23 cellular contexts compared by ENCODE assay signal in the genomic region with DNA sequence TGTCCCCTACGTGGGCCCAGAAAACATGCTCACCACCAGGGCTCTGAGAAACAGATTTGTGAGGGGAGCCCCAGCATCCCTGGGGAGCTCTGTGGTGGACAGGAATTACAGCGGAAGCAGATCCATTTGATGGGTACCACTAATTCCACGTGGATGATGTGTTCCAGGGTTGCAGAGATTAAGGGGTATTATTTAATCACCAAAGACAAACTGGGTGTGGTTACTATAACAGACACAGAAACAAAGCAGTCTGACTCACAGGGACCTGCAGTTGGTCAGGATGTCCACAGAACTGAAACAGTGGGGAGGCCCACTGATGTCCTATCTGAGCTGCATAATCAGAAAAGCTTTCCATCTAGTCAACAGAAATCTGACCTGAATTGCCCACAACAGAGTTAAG.
A peak's percentile ranks its signal among the peaks of the same experiment; 100 is the strongest.
DNase-seq lines count a peak whose midpoint lies in the region; ATAC-seq and TF ChIP-seq lines count a peak whose summit lies in the region.
"Had no signal": no experiment of that assay in that cellular context is flagged by ENCODE, and none has a peak within 500 bp of the region (broad histone marks: within the 10 kb centered on the region; RNA-seq: fewer than 3 reads in every experiment).

No MANE protein-coding gene starts in this region.

- TF ChIP-seq CTCF in SK-N-SH (IDR thresholded peaks at IDR 0.05) (no peak), progenitor cell of endocrine pancreas (IDR thresholded peaks at IDR 0.05; ENCODE audit: unreplicated experiment) (no peak)

- H3K27me3 Mint-ChIP-seq in progenitor cell of endocrine pancreas = no peaks in the 10 kb centered on the region
- H3K27me3 Mint-ChIP-seq: type B pancreatic cell had no signal

- H3F3A ChIP-seq in SK-N-SH (replicated peaks; ENCODE audit: insufficient read depth) = no peaks in the 10 kb centered on the region

- 60% methylated on average over 3 of the region's 3 CpGs for WGBS in SK-N-SH (ENCODE audit: low lambda C conversion rate)

- H3K4me3 ChIP-seq in SK-N-SH (ENCODE audit: low read depth in 2 of 2, low read length in 1 of 2) = no peak overlapping the region
- H3K4me3 ChIP-seq: gastrocnemius medialis, MG63, pancreas, SJSA1, spleen had no signal

- ATAC-seq in SK-N-SH treated with all-trans-retinoic acid at 6 μM for 48 hours (peak; percentile 50), esophagus mucosa (peak; percentile 22)
- ATAC-seq in stimulated activated naive CD8-positive, alpha-beta T cell treated with anti-CD3 and anti-CD28 coated beads, Interleukin-15, Interleukin-2, amounts not matched to agents 100 U/mL and 50 U/mL, for 24 hours = peak; percentile 31
- ATAC-seq: CD8-positive, alpha-beta T cell; gastrocnemius medialis; pancreas; stimulated activated memory B cell treated with anti-CD40 and anti-IgM and Interleukin-4, amounts not matched to agents 10 μg/mL and 1 μg/mL and 100 μg/mL, for 72 hours had no signal

- H3K4me3 Mint-ChIP-seq in progenitor cell of endocrine pancreas (ENCODE audit: low read depth) = no peak overlapping the region
- H3K4me3 Mint-ChIP-seq: activated naive CD4-positive, alpha-beta T cell treated with anti-CD3 and anti-CD28 coated beads for 36 hours; CD8-positive, alpha-beta T cell; stimulated activated memory B cell treated with anti-CD40 and anti-IgM and Interleukin-4, amounts not matched to agents 10 μg/mL and 1 μg/mL and 100 μg/mL, for 72 hours; type B pancreatic cell had no signal

- peaks cover 5% of the 10 kb centered on the region for H3K4me1 Mint-ChIP-seq in progenitor cell of endocrine pancreas (ENCODE audit: low read depth)
- H3K4me1 Mint-ChIP-seq: stimulated activated memory B cell treated with anti-CD40 and anti-IgM and Interleukin-4, amounts not matched to agents 10 μg/mL and 1 μg/mL and 100 μg/mL, for 72 hours had no signal

- no peaks in the 10 kb centered on the region for H3K27me3 ChIP-seq in SK-N-SH (ENCODE audit: insufficient read depth)
- H3K27me3 ChIP-seq: gastrocnemius medialis, MG63, pancreas, SJSA1, spleen had no signal

- DNase-seq in SK-N-SH = no peak
- peak; percentile 15 for DNase-seq in RPMI7951 (ENCODE audit: low read depth)
- no peak for DNase-seq in stimulated activated naive CD8-positive, alpha-beta T cell treated with anti-CD3 and anti-CD28 coated beads, Interleukin-15, Interleukin-2, amounts not matched to agents 100 U/mL and 50 U/mL, for 24 hours
- no peak for DNase-seq in progenitor cell of endocrine pancreas (ENCODE audit: low spot score, unreplicated experiment)
- no peak for DNase-seq in NCI-H1436 (lab: John Stamatoyannopoulos, UW)
- DNase-seq in activated CD4-positive, CD25-positive, alpha-beta regulatory T cell treated with anti-CD3 and anti-CD28 coated beads, Interleukin-2, amount 50 U/mL, for 72 hours = no peak
- DNase-seq: 8988T; activated CD4-positive, alpha-beta T cell treated with anti-CD3 and anti-CD28 coated beads for 48 hours; activated naive CD4-positive, alpha-beta T cell treated with anti-CD3 and anti-CD28 coated beads for 36 hours; CD8-positive, alpha-beta T cell; effector CD4-positive, alpha-beta T cell; gastrocnemius medialis; GOT3; MG63; NCI-H187; NCI-H446 treated with DMSO at 0.1 percent for 48 hours; pancreas; spleen had no signal

- no peak overlapping the region for H3K27ac Mint-ChIP-seq in progenitor cell of endocrine pancreas
- H3K27ac Mint-ChIP-seq: activated naive CD4-positive, alpha-beta T cell treated with anti-CD3 and anti-CD28 coated beads for 36 hours; CD8-positive, alpha-beta T cell; stimulated activated memory B cell treated with anti-CD40 and anti-IgM and Interleukin-4, amounts not matched to agents 10 μg/mL and 1 μg/mL and 100 μg/mL, for 72 hours; type B pancreatic cell had no signal

- no peaks in the 10 kb centered on the region for H3K79me2 ChIP-seq in SK-N-SH (ENCODE audit: insufficient read depth)

- no peaks in the 10 kb centered on the region for H3K36me3 Mint-ChIP-seq in progenitor cell of endocrine pancreas (ENCODE audit: insufficient read depth)
- H3K36me3 Mint-ChIP-seq: stimulated activated memory B cell treated with anti-CD40 and anti-IgM and Interleukin-4, amounts not matched to agents 10 μg/mL and 1 μg/mL and 100 μg/mL, for 72 hours; type B pancreatic cell had no signal

- H3K27ac ChIP-seq in SK-N-SH (ENCODE audit: low read depth in 2 of 2, low read length in 1 of 2) = no peak overlapping the region
- H3K27ac ChIP-seq: gastrocnemius medialis, pancreas, SJSA1, spleen had no signal

- no peak overlapping the region; the same call in 1 of the 2 replicates for H3K4me2 ChIP-seq in SK-N-SH

- H4K20me1 ChIP-seq in SK-N-SH (ENCODE audit: insufficient read depth) = no peaks in the 10 kb centered on the region

- POLR2A ChIA-PET in SK-N-SH (lab: Yijun Ruan, JAX) = no interaction called here

- CTCF ChIA-PET in SK-N-SH (lab: Yijun Ruan, JAX) = interaction anchor here (0.8 to 2.9 kb wide), 3 partner anchors 24 to 166 kb away, joined by 4 to 10 read pairs (median 9); no protein-coding TSS in a partner anchor

- no peaks in the 10 kb centered on the region for H3K4me1 ChIP-seq in SK-N-SH (ENCODE audit: control insufficient read depth in 1 of 2, insufficient read depth in 2 of 2, low read depth in 1 of 2, low read length in 1 of 2)
- H3K4me1 ChIP-seq: gastrocnemius medialis, pancreas, spleen had no signal

- no peak for TF ChIP-seq RAD21 in SK-N-SH (IDR thresholded peaks at IDR 0.05; ENCODE audit: low read length)

- no peaks in the 10 kb centered on the region for H3K9me3 ChIP-seq in SK-N-SH
- H3K9me3 ChIP-seq: gastrocnemius medialis, MG63, pancreas, SJSA1, spleen had no signal

- no peaks in the 10 kb centered on the region for H3K36me3 ChIP-seq in SK-N-SH (replicated peaks in 1 of 2; ENCODE audit: control insufficient read depth in 1 of 2, insufficient read depth in 2 of 2, low read length in 1 of 2)
- H3K36me3 ChIP-seq: gastrocnemius medialis, MG63, pancreas, SJSA1, spleen had no signal

- H2AFZ ChIP-seq in SK-N-SH (ENCODE audit: low read depth) = no peak overlapping the region

- no peak overlapping the region for H3K9ac ChIP-seq in SK-N-SH

- H3K9me3 Mint-ChIP-seq in progenitor cell of endocrine pancreas (ENCODE audit: low read depth) = no peaks in the 10 kb centered on the region
- H3K9me3 Mint-ChIP-seq: activated naive CD4-positive, alpha-beta T cell treated with anti-CD3 and anti-CD28 coated beads for 36 hours; CD8-positive, alpha-beta T cell; stimulated activated memory B cell treated with anti-CD40 and anti-IgM and Interleukin-4, amounts not matched to agents 10 μg/mL and 1 μg/mL and 100 μg/mL, for 72 hours; type B pancreatic cell had no signal

- H3K9me2 ChIP-seq in SK-N-SH = no peaks in the 10 kb centered on the region

- TF ChIP-seq EP300 in SK-N-SH (IDR thresholded peaks at IDR 0.05; ENCODE audit: borderline replicate concordance in 1 of 2, low read depth in 1 of 2, low read length in 1 of 2) = no peak

TF ChIP-seq in SK-N-SH treated with all-trans-retinoic acid at 6 μM for 48 hours, 23 proteins besides CTCF, POLR2A, EP300 and RAD21:
- TF ChIP-seq GLIS3 (CRISPR knock-in tag; IDR thresholded peaks at IDR 0.05) = no peak

TF ChIP-seq in SK-N-SH, 30 proteins besides CTCF, POLR2A, EP300 and RAD21:
- TF ChIP-seq NFIC (IDR thresholded peaks at IDR 0.05; ENCODE audit: borderline replicate concordance) = no peak
